In the genomic region with DNA sequence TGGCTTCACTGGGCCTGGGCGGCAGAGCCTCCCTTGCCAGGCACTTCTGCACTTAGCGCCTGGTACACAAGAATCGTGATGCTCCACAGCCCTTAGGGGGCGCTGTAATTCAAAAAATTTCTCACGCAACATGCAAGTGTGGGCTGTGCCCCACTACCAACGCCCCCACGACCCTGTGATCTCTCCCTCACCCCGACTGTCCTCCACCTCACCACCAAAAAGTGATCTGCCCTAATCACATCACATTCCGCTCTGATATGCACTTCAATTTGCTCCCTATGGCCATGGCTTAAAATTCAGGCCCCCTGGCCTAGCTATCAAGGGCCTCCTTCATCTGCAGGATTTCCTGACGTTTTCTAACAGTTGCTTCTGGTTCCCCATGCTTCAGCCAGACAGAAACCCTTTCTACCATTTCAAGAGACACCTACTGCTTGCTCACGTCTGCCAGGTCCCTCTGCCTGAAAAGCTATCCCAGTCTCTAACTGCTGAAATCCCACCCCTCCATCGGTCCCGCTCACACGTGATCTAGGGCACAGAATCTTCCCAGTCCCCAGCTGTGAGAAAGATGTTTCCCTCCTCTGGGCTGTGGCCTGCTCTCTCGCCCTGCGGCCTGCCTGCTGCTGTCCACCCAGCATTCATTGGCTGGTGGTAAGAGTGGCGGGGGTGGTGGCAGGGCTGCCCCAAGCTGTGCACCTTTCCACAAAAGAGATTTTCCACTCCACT, we compare ENCODE assay signal across 11 cellular contexts. TPM values are rescaled to one million over a fixed set of nuclear protein-coding genes. Genes with fewer than 3 reads are reported as not detected.
DNase-seq lines count a peak whose midpoint lies in the region; ATAC-seq, FAIRE-seq and TF ChIP-seq lines count a peak whose summit lies in the region.
"Had no signal": no experiment of that assay in that cellular context is flagged by ENCODE, and none has a peak within 500 bp of the region (broad histone marks: within the 10 kb centered on the region; RNA-seq: fewer than 3 reads in every experiment).

No MANE protein-coding gene starts in this region.

- no peaks in the 10 kb centered on the region for H3K27me3 ChIP-seq in IMR-90 (ENCODE audit: control insufficient read depth, insufficient read depth, low read length)

- peak; percentile 18; the same call in 1 of the 2 replicates for TF ChIP-seq CTCF in IMR-90 (conservative IDR thresholded peaks at IDR 0.05; ENCODE audit: low read depth, low read length)
- TF ChIP-seq CTCF in mesothelial cell of epicardium (IDR thresholded peaks at IDR 0.05; ENCODE audit: unreplicated experiment) = no peak

- peaks cover 9% of the 10 kb centered on the region; the same call in 1 of the 2 replicates for H4K20me1 ChIP-seq in IMR-90 (ENCODE audit: insufficient read depth, low read length)

- intact Hi-C loops in IMR-90 (cut with micrococcal nuclease) = no loop called here

- no peaks in the 10 kb centered on the region for H3K9me3 Mint-ChIP-seq in mesothelial cell of epicardium

- no peak overlapping the region for H3K23ac ChIP-seq in IMR-90 (ENCODE audit: low read depth, low read length)

- CTCF ChIA-PET in IMR-90 (lab: Yijun Ruan, JAX) = no interaction called here

- no peak overlapping the region for H3K4me3 Mint-ChIP-seq in mesothelial cell of epicardium

- no peak overlapping the region for H3K27ac ChIP-seq in IMR-90 (ENCODE audit: insufficient read depth, low read length)

- H3K4me1 Mint-ChIP-seq in mesothelial cell of epicardium = peaks cover 30% of the 10 kb centered on the region

- H3K14ac ChIP-seq in IMR-90 (replicated peaks; ENCODE audit: low read depth, low read length) = no peak overlapping the region

- peak overlapping the region; percentile 66 for H3K27ac Mint-ChIP-seq in mesothelial cell of epicardium

- no peak overlapping the region for H2BK15ac ChIP-seq in IMR-90 (ENCODE audit: low read depth, low read length)

- ATAC-seq in IMR-90 (ENCODE audit: low read depth) = no peak
- ATAC-seq in HG02571 (IDR thresholded peaks at IDR 0.05; ENCODE audit: unreplicated experiment) = no peak

- no peak overlapping the region for H3K56ac ChIP-seq in IMR-90 (ENCODE audit: extremely low read depth, insufficient read depth, low read length)

- H3K36me3 Mint-ChIP-seq in mesothelial cell of epicardium = no peaks in the 10 kb centered on the region

- no TSS peak for BruUV-seq in IMR-90 (replicated peaks; lab: Mats Ljungman, UMichigan)

- POLR2A ChIA-PET in IMR-90 (lab: Charles Lee; ENCODE audit: unreplicated experiment) = interaction anchor here (0.5 kb wide), 1 partner anchor 185 kb away, joined by 4 read pairs; no protein-coding TSS in a partner anchor

- no peak overlapping the region for H4K91ac ChIP-seq in IMR-90 (ENCODE audit: insufficient read depth, low read depth, low read length)

- H4K5ac ChIP-seq in IMR-90 (ENCODE audit: low read depth, low read length) = no peak overlapping the region

- no peak overlapping the region for H3K4me2 ChIP-seq in IMR-90 (ENCODE audit: low read depth, low read length)

- H3K36me3 ChIP-seq in IMR-90 (ENCODE audit: control insufficient read depth, insufficient read depth, low read length) = no peaks in the 10 kb centered on the region

- H3K4ac ChIP-seq in IMR-90 (ENCODE audit: low read depth, low read length) = 0 out of 2 replicates have a peak overlapping the region, but pooled peaks have one; percentile 2

- H3K9me3 ChIP-seq in IMR-90 (ENCODE audit: control insufficient read depth, insufficient read depth, low read length) = no peaks in the 10 kb centered on the region

- H3K9ac ChIP-seq in IMR-90 (ENCODE audit: low read depth, low read length) = no peak overlapping the region

- H2BK20ac ChIP-seq in IMR-90 (ENCODE audit: low read depth, low read length) = 0 out of 2 replicates have a peak overlapping the region, but pooled peaks have one; percentile 17

- TF ChIP-seq RAD21 in IMR-90 (IDR thresholded peaks at IDR 0.05; ENCODE audit: low read length) = no peak

- TF ChIP-seq POLR2A in IMR-90 (IDR thresholded peaks at IDR 0.05; ENCODE audit: low read depth, low read length) = no peak

- no peak for FAIRE-seq in RCC 7860 (lab: Jason Lieb, UNC)

- no peaks in the 10 kb centered on the region for H3K27me3 Mint-ChIP-seq in mesothelial cell of epicardium (ENCODE audit: low read depth)

- H3K4me3 ChIP-seq in IMR-90 (ENCODE audit: insufficient read depth, low read depth, low read length) = no peak overlapping the region

- no peaks in the 10 kb centered on the region for H3K79me1 ChIP-seq in IMR-90 (ENCODE audit: low read depth in 1 of 2, low read length in 2 of 2)

- H3K4me1 ChIP-seq in IMR-90 (ENCODE audit: control insufficient read depth, insufficient read depth, low read length) = peaks cover 22% of the 10 kb centered on the region

- no peak overlapping the region for H2BK120ac ChIP-seq in IMR-90 (ENCODE audit: low read depth, low read length)

- dilution Hi-C loops in IMR-90 (cut with HindIII; ENCODE audit: low sequenced_read_pairs, unreplicated experiment) = no loop called here

- H3K9me1 ChIP-seq in IMR-90 (ENCODE audit: insufficient read depth, low read length) = peaks cover 21% of the 10 kb centered on the region

- H2BK5ac ChIP-seq in IMR-90 (ENCODE audit: low read depth, low read length, poor library complexity, severe bottlenecking) = no peak overlapping the region

- H3K18ac ChIP-seq in IMR-90 (ENCODE audit: low read depth, low read length) = no peak overlapping the region

- no peak overlapping the region for H2AK5ac ChIP-seq in IMR-90 (ENCODE audit: low read depth, low read length)

- in situ Hi-C loops in IMR-90 (cut with MboI; ENCODE audit: low sequenced_read_pairs) = no loop called here

- no peak overlapping the region for H2AK9ac ChIP-seq in IMR-90 (replicated peaks; ENCODE audit: low read depth, low read length, poor library complexity)

- 72% methylated on average over 11 of the region's 17 CpGs; no CpG with 5 or more reads in 1 of the 2 experiments for WGBS in IMR-90 (ENCODE audit: extremely low coverage in 2 of 2, insufficient read length in 1 of 2), 2 experiments

- DNase-seq in DMS 273 (lab: John Stamatoyannopoulos, UW; ENCODE audit: unreplicated experiment) (peak; percentile 41), DMS 273 treated with DMSO at 0.1 percent for 48 hours (lab: John Stamatoyannopoulos, UW) (no peak), IMR-90 (no peak), amniotic epithelial cell (ENCODE audit: low read depth) (peak; percentile 30), mesothelial cell of epicardium (ENCODE audit: low spot score in 2 of 2, unreplicated experiment in 2 of 2) (no peak), RCC 7860 (ENCODE audit: low spot score) (no peak), GOT3 (lab: John Stamatoyannopoulos, UW) (no peak)
- DNase-seq: 8988T; amygdala; stimulated activated CD4-positive, alpha-beta T cell treated with anti-CD3 and anti-CD28 coated beads, Interleukin-1b, Interleukin-23, amount 100 ng/mL, for 48 hours had no signal

- H2AFZ ChIP-seq in IMR-90 (replicated peaks; ENCODE audit: low read length, poor library complexity) = no peak overlapping the region

- H4K8ac ChIP-seq in IMR-90 (ENCODE audit: low read depth in 2 of 2, low read length in 2 of 2) = no peak overlapping the region

TF ChIP-seq in IMR-90, 13 proteins besides CTCF, POLR2A, EP300 and RAD21:
- TF ChIP-seq MAZ (IDR thresholded peaks at IDR 0.05; ENCODE audit: borderline replicate concordance, low read depth, low read length) = no peak
- no peak for TF ChIP-seq MAFK (IDR thresholded peaks at IDR 0.05; ENCODE audit: low read depth, low read length)
- TF ChIP-seq SMC3 (IDR thresholded peaks at IDR 0.05; ENCODE audit: low read depth, low read length) = no peak

RNA-seq across cellular contexts. Expression of gene LRRC32, which starts 27.9 kb away (rescaled TPM):
- total RNA-seq in IMR-90 (2012; rRNA removed) (4.2 and 5.2 TPM in 2 replicates), mesothelial cell of epicardium (37.9 to 44.4 TPM (median 43.2 TPM) in 3 replicates)
- 13.0 and 13.7 TPM in 2 replicates for polyA plus RNA-seq in IMR-90 (2012; rRNA removed)
- 10.9 and 20.1 TPM in 2 replicates for polyA plus RNA-seq in IMR-90 (2012; cell fraction: cytosol; rRNA removed)
- 8.8 and 12.9 TPM in 2 replicates for polyA plus RNA-seq in IMR-90 (2012; cell fraction: nucleus; rRNA removed; ENCODE audit: low replicate concordance)

Comparison
In these comparisons a context has a peak if more than half of its experiments do, and no peak if none do; other contexts are left out.
1. DNase-seq: peak in DMS 273 (single experiment) and amniotic epithelial cell (single experiment); none in DMS 273 treated with DMSO at 0.1 percent for 48 hours (single experiment), IMR-90 (single experiment), mesothelial cell of epicardium (0 of 2), RCC 7860 (single experiment) and GOT3 (single experiment).